In genomic region chr13:84983321-84983720, GRCh38 we compare ENCODE assay signal across 24 cellular contexts.
"Had no signal": no experiment of that assay in that cellular context is flagged by ENCODE, and none has a peak within 500 bp of the region (broad histone marks: within the 10 kb centered on the region; RNA-seq: fewer than 3 reads in every experiment).

No MANE protein-coding gene starts in this region.

- H3K4me3 ChIP-seq: adrenal gland, SK-N-MC had no signal

- DNase-seq: activated CD4-positive, alpha-beta memory T cell treated with anti-CD3 and anti-CD28 coated beads, Interleukin-2, amount 10 ng/mL, durations not matched to agents 7 days and 5 days; activated CD4-positive, alpha-beta T cell treated with anti-CD3 and anti-CD28 coated beads for 36 hours; activated CD4-positive, alpha-beta T cell treated with anti-CD3 and anti-CD28 coated beads, Interleukin-2, amount 50 U/mL, for 1 hour; activated CD4-positive, CD25-positive, alpha-beta regulatory T cell; activated gamma-delta T cell treated with Interleukin-2 at 50 U/mL for 16 hours; activated naive CD4-positive, alpha-beta T cell treated with anti-CD3 and anti-CD28 coated beads, Interleukin-2, amount 50 U/mL, for 16 hours; activated naive CD8-positive, alpha-beta T cell treated with anti-CD3 and anti-CD28 coated beads, Interleukin-2, amount 10 ng/mL, durations not matched to agents 7 days and 5 days; activated T-cell treated with anti-CD3 and anti-CD28 coated beads, Interleukin-2, amount 50 U/mL, for 72 hours; adrenal gland; anterior cingulate cortex; cerebellar nuclear complex; Kasumi-1; KBM-7; NCI-H1048; NCI-H1417; NCI-H1930; NCI-H510A treated with DMSO at 0.1 percent for 48 hours; NCI-H69; NK-92 treated with Interleukin-12 subunit alpha and Interleukin-12 subunit beta, amount 100 ng/mL, for 24 hours; SIG-M5; T-cell; T-helper 2 cell; T1000 had no signal

- H3K27ac ChIP-seq: adrenal gland, SK-N-MC had no signal

- H3K36me3 ChIP-seq: adrenal gland had no signal

- H3K4me1 ChIP-seq: adrenal gland had no signal

- H3K9me3 ChIP-seq: adrenal gland had no signal

- H3K27me3 ChIP-seq: adrenal gland had no signal
